ENCODE assay signal across 22 cellular contexts in the genomic region with DNA sequence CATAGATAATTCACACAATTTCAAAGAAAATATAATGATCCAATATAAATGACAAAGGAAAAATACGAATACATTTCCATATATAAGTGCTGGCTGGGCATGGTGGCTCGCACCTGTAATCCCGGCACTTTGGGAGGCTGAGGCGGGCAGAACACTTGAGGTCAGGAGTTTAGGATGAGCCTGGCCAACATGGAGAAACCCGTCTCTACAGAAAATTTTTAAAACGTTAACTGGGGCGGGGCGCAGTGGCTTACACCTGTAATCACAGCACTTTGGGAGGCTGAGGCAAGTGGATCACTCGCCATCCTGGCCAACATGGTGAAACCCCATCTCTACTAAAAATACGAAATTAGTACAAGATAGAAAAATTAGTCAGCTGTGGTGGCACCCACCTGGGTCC. TPM values are rescaled to one million over a fixed set of nuclear protein-coding genes. Genes with fewer than 3 reads are reported as not detected.
A peak's percentile ranks its signal among the peaks of the same experiment; 100 is the strongest.
DNase-seq lines count a peak whose midpoint lies in the region; ATAC-seq, FAIRE-seq and TF ChIP-seq lines count a peak whose summit lies in the region.
"Had no signal": no experiment of that assay in that cellular context is flagged by ENCODE, and none has a peak within 500 bp of the region (broad histone marks: within the 10 kb centered on the region; RNA-seq: fewer than 3 reads in every experiment).

No MANE protein-coding gene starts in this region.

- FAIRE-seq in GM19239 (lab: Jason Lieb, UNC), result peak; percentile 39

- H3K4me3 ChIP-seq in CD4-positive, CD25-positive, alpha-beta regulatory T cell (ENCODE audit: low read depth, low read length), result peak overlapping the region; percentile 46
- H3K4me3 ChIP-seq in tibial nerve, result no peak overlapping the region
- H3K4me3 ChIP-seq: breast epithelium, dorsolateral prefrontal cortex, esophagus squamous epithelium, lower lobe of right lung, skin epidermis, thyroid gland had no signal

- H3K27me3 Mint-ChIP-seq in CD4-positive, CD25-positive, alpha-beta regulatory T cell, result no peaks in the 10 kb centered on the region
- no peaks in the 10 kb centered on the region for H3K27me3 Mint-ChIP-seq in activated CD8-positive, alpha-beta T cell treated with anti-CD3 and anti-CD28 coated beads, Interleukin-2, amount 10 ng/mL, durations not matched to agents 7 days and 5 days (ENCODE audit: low read depth)
- no peaks in the 10 kb centered on the region for H3K27me3 Mint-ChIP-seq in natural killer cell (ENCODE audit: low read depth in 2 of 2)

- peaks cover 71% of the 10 kb centered on the region for H3K4me1 ChIP-seq in CD4-positive, CD25-positive, alpha-beta regulatory T cell (ENCODE audit: control insufficient read depth, insufficient read depth, low read length, poor library complexity, severe bottlenecking)
- H3K4me1 ChIP-seq in tibial nerve, result peaks cover 0 to 5% (median 0%) of the 10 kb centered on the region in 4 donors
- H3K4me1 ChIP-seq: BE2C, breast epithelium had no signal

- CTCF ChIA-PET in activated CD8-positive, alpha-beta T cell treated with anti-CD3 and anti-CD28 coated beads, Interleukin-2, amount 10 ng/mL, durations not matched to agents 7 days and 5 days (lab: Charles Lee), result interaction anchor here (1.0 to 1.7 kb wide), 3 partner anchors 12 to 80 kb away, joined by 3 to 4 read pairs (median 3); no protein-coding TSS in a partner anchor

- no peak for TF ChIP-seq POLR2A in tibial nerve (IDR thresholded peaks at IDR 0.05)

- TF ChIP-seq CTCF in natural killer cell (IDR thresholded peaks at IDR 0.05), result no peak
- TF ChIP-seq CTCF in tibial nerve (IDR thresholded peaks at IDR 0.05), result no peak

- no peaks in the 10 kb centered on the region for H3K9me3 ChIP-seq in CD4-positive, CD25-positive, alpha-beta regulatory T cell (ENCODE audit: control insufficient read depth in 2 of 2, low read length in 2 of 2)
- no peaks in the 10 kb centered on the region for H3K9me3 ChIP-seq in tibial nerve
- H3K9me3 ChIP-seq: BE2C, breast epithelium, esophagus squamous epithelium, lower lobe of right lung, thyroid gland had no signal

- H3K27ac Mint-ChIP-seq in CD4-positive, CD25-positive, alpha-beta regulatory T cell, result peak overlapping the region; percentile 91 to 100 (median 96)
- H3K27ac Mint-ChIP-seq in activated CD8-positive, alpha-beta T cell treated with anti-CD3 and anti-CD28 coated beads, Interleukin-2, amount 10 ng/mL, durations not matched to agents 7 days and 5 days, result no peak overlapping the region
- H3K27ac Mint-ChIP-seq in natural killer cell, result peak overlapping the region; percentile 97 to 100

- peaks cover 40 to 87% (median 75%) of the 10 kb centered on the region in 4 donors for H3K4me1 Mint-ChIP-seq in CD4-positive, CD25-positive, alpha-beta regulatory T cell
- H3K4me1 Mint-ChIP-seq in activated CD8-positive, alpha-beta T cell treated with anti-CD3 and anti-CD28 coated beads, Interleukin-2, amount 10 ng/mL, durations not matched to agents 7 days and 5 days (ENCODE audit: low read depth), result peaks cover 76% of the 10 kb centered on the region
- H3K4me1 Mint-ChIP-seq in natural killer cell, result peaks cover 69 to 73% of the 10 kb centered on the region in 2 donors

- peak overlapping the region; percentile 68 for H3K27ac ChIP-seq in CD4-positive, CD25-positive, alpha-beta regulatory T cell (ENCODE audit: insufficient read depth, low read length, poor library complexity, severe bottlenecking)
- no peak overlapping the region for H3K27ac ChIP-seq in tibial nerve
- H3K27ac ChIP-seq: breast epithelium, esophagus squamous epithelium, lower lobe of right lung, thyroid gland had no signal

- no peaks in the 10 kb centered on the region for H3K27me3 ChIP-seq in CD4-positive, CD25-positive, alpha-beta regulatory T cell (ENCODE audit: control insufficient read depth, insufficient read depth, low read length)
- H3K27me3 ChIP-seq in tibial nerve, result no peaks in the 10 kb centered on the region
- H3K27me3 ChIP-seq: BE2C, breast epithelium, dorsolateral prefrontal cortex, esophagus squamous epithelium, thyroid gland had no signal

- TF ChIP-seq EP300 in tibial nerve (IDR thresholded peaks at IDR 0.05), result no peak

- POLR2A ChIA-PET in activated CD8-positive, alpha-beta T cell treated with anti-CD3 and anti-CD28 coated beads, Interleukin-2, amount 10 ng/mL, durations not matched to agents 7 days and 5 days (lab: Charles Lee), result interaction anchor here (0.8 to 1.2 kb wide), 3 partner anchors 11 to 87 kb away, joined by 3 read pairs; no protein-coding TSS in a partner anchor

- ATAC-seq in CD4-positive, CD25-positive, alpha-beta regulatory T cell (ENCODE audit: low read depth in 2 of 2), result no peak
- no peak for ATAC-seq in activated CD8-positive, alpha-beta T cell treated with anti-CD3 and anti-CD28 coated beads, Interleukin-2, amount 10 ng/mL, durations not matched to agents 7 days and 5 days
- ATAC-seq in natural killer cell, result no peak
- ATAC-seq: lower lobe of right lung had no signal

- no peaks in the 10 kb centered on the region for H3K9me3 Mint-ChIP-seq in CD4-positive, CD25-positive, alpha-beta regulatory T cell
- no peaks in the 10 kb centered on the region for H3K9me3 Mint-ChIP-seq in activated CD8-positive, alpha-beta T cell treated with anti-CD3 and anti-CD28 coated beads, Interleukin-2, amount 10 ng/mL, durations not matched to agents 7 days and 5 days (ENCODE audit: insufficient read depth)
- H3K9me3 Mint-ChIP-seq in natural killer cell, result no peaks in the 10 kb centered on the region

- peak overlapping the region; percentile 60 to 92 (median 78) for H3K4me3 Mint-ChIP-seq in CD4-positive, CD25-positive, alpha-beta regulatory T cell
- peak overlapping the region; percentile 61 for H3K4me3 Mint-ChIP-seq in activated CD8-positive, alpha-beta T cell treated with anti-CD3 and anti-CD28 coated beads, Interleukin-2, amount 10 ng/mL, durations not matched to agents 7 days and 5 days
- H3K4me3 Mint-ChIP-seq in natural killer cell, result peak overlapping the region; percentile 81

- H3K36me3 ChIP-seq in CD4-positive, CD25-positive, alpha-beta regulatory T cell (ENCODE audit: control insufficient read depth, insufficient read depth, low read length), result peaks cover 2% of the 10 kb centered on the region
- H3K36me3 ChIP-seq in tibial nerve, result peaks cover under 1 to 54% (median 3%) of the 10 kb centered on the region in 3 donors
- H3K36me3 ChIP-seq: breast epithelium had no signal

- H3K36me3 Mint-ChIP-seq in CD4-positive, CD25-positive, alpha-beta regulatory T cell, result peaks cover 8% of the 10 kb centered on the region
- peaks cover 67% of the 10 kb centered on the region for H3K36me3 Mint-ChIP-seq in activated CD8-positive, alpha-beta T cell treated with anti-CD3 and anti-CD28 coated beads, Interleukin-2, amount 10 ng/mL, durations not matched to agents 7 days and 5 days (ENCODE audit: low read depth)
- H3K36me3 Mint-ChIP-seq in natural killer cell, result no peaks in the 10 kb centered on the region

- WGBS in tibial nerve, 2 donors, result 92 to 98% methylated on average over 10 of the region's 10 CpGs

- intact Hi-C loops in natural killer cell (cut with micrococcal nuclease) (loop anchor here (1.0 kb wide), 1 partner anchor 15 kb away; no protein-coding TSS in a partner anchor), posterior vena cava (cut with DNase I) (no loop called here)

- DNase-seq in CD4-positive, CD25-positive, alpha-beta regulatory T cell, result no peak
- no peak for DNase-seq in GM19239 (ENCODE audit: insufficient read length, low spot score)
- no peak for DNase-seq in activated CD8-positive, alpha-beta T cell treated with anti-CD3 and anti-CD28 coated beads, Interleukin-2, amount 10 ng/mL, durations not matched to agents 7 days and 5 days
- no peak for DNase-seq in natural killer cell
- DNase-seq in tibial nerve (ENCODE audit: low spot score in 2 of 2), result no peak
- no peak for DNase-seq in posterior vena cava (ENCODE audit: low spot score)
- DNase-seq in HUDEP-2 (lab: John Stamatoyannopoulos, UW; ENCODE audit: unreplicated experiment in 76 of 76), result no peak
- DNase-seq: activated CD4-positive, CD25-positive, alpha-beta regulatory T cell; activated CD8-positive, alpha-beta memory T cell treated with anti-CD3 and anti-CD28 coated beads, Interleukin-2, amount 50 U/mL, for 4 hours; BE2C; DND-41; dorsolateral prefrontal cortex; esophagus squamous epithelium; glutamatergic neuron; lower lobe of right lung; NCI-H1417; NCI-H2171 treated with DMSO at 0.1 percent for 48 hours; posterior cingulate gyrus; stimulated activated CD4-positive, alpha-beta T cell treated with anti-CD3 and anti-CD28 coated beads, Interleukin-4, amount 100 ng/mL, for 24 hours; thyroid gland had no signal

RNA-seq across cellular contexts. Expression of a gene that starts 14.9 kb away (rescaled TPM):
- total RNA-seq in CD4-positive, CD25-positive, alpha-beta regulatory T cell, result 68.7 TPM
- polyA plus RNA-seq in CD4-positive, CD25-positive, alpha-beta regulatory T cell, result 10 to 100 TPM; 60.7 to 75.8 (median 69.8) TPM
- total RNA-seq in activated CD8-positive, alpha-beta T cell treated with anti-CD3 and anti-CD28 coated beads, Interleukin-2, amount 10 ng/mL, durations not matched to agents 7 days and 5 days, result 10 to 100 TPM; 42.6 to 43.5 TPM
- total RNA-seq in natural killer cell (10 to 100 TPM; 39.4 to 52.1 (median 49.9) TPM), tibial nerve (10 to 100 TPM in 2 of 4 donors, 1 to 10 TPM in 2; 2.7 to 11.7 (median 7.2) TPM), posterior vena cava (10 to 100 TPM in 1 of 2 donors, 1 to 10 TPM in 1; 7.0 to 10.1 TPM)
